Comparison of ENCODE assay signal across 34 cellular contexts in genomic region chr21:19286901-19287300, GRCh38.
"Had no signal": no experiment of that assay in that cellular context is flagged by ENCODE, and none has a peak within 500 bp of the region (broad histone marks: within the 10 kb centered on the region; RNA-seq: fewer than 3 reads in every experiment).

No MANE protein-coding gene starts in this region.

- H3K36me3 ChIP-seq: MG63 had no signal

- DNase-seq: Karpas-422, Kasumi-1, MG63, MM.1S, MV-4-11, NCI-H1048, NCI-H1092, NCI-H1092 treated with DMSO at 0.1 percent for 48 hours, NCI-H1105, NCI-H1105 treated with DMSO at 0.1 percent for 48 hours, NCI-H1417 treated with DMSO at 0.1 percent for 48 hours, NCI-H1436, NCI-H1436 treated with DMSO at 0.1 percent for 48 hours, NCI-H146, NCI-H1694, NCI-H1694 treated with DMSO at 0.1 percent for 48 hours, NCI-H187, NCI-H187 treated with DMSO at 0.1 percent for 48 hours, NCI-H1930, NCI-H2029, NCI-H2029 treated with DMSO at 0.1 percent for 48 hours, NCI-H2081, NCI-H2081 treated with DMSO at 0.1 percent for 48 hours, NCI-H2107, NCI-H2171, NCI-H2171 treated with DMSO at 0.1 percent for 48 hours, NCI-H2227 treated with DMSO at 0.1 percent for 48 hours, NCI-H226, NCI-H345, NCI-H446, NCI-H446 treated with DMSO at 0.1 percent for 48 hours, NCI-H510A, NCI-H510A treated with DMSO at 0.1 percent for 48 hours, NCI-H524 had no signal

- H3K27me3 ChIP-seq: MG63 had no signal

- H3K4me3 ChIP-seq: MG63 had no signal

- H3K9me3 ChIP-seq: MG63 had no signal
